Comparison of ENCODE assay signal across 11 cellular contexts in the genomic region with DNA sequence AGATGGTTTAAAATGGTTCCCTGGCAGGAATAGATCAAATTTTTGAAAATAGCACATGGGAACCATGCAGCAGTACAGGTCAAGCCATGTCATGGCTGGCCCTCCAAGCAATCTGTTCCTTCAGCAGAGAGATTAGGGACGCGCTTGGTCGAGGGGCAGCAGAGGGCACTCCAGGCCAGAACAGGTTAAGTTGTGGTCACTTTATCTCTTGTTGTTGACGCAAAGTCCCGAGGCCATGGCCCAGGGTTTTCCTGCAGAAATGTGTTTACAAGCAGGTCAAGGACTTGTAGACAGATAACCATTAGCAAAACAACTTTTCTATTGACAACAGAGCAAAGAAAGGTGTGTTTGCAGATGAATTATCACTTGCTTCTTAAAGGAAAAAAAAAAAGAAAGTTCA.
DNase-seq lines count a peak whose midpoint lies in the region; ATAC-seq, FAIRE-seq and TF ChIP-seq lines count a peak whose summit lies in the region.
"Had no signal": no experiment of that assay in that cellular context is flagged by ENCODE, and none has a peak within 500 bp of the region (broad histone marks: within the 10 kb centered on the region; RNA-seq: fewer than 3 reads in every experiment).

No MANE protein-coding gene starts in this region.

- dilution Hi-C loops in endothelial cell of umbilical vein (cut with MboI; ENCODE audit: extremely low pct_ligation_motif_present, low sequenced_read_pairs) = no loop called here

- no peaks in the 10 kb centered on the region for H3K36me3 Mint-ChIP-seq in neural progenitor cell
- H3K36me3 Mint-ChIP-seq: brain, T-cell had no signal

- H3K27me3 Mint-ChIP-seq in neural progenitor cell (ENCODE audit: insufficient read depth, low read depth) = peaks cover 4% of the 10 kb centered on the region

- H2AFZ ChIP-seq in endothelial cell of umbilical vein (ENCODE audit: low read depth, low read length) (no peak overlapping the region), neural progenitor cell (replicated peaks) (no peak overlapping the region)

- H3K4me1 ChIP-seq in endothelial cell of umbilical vein (ENCODE audit: control insufficient read depth, extremely low read depth, insufficient read depth, low read length) (peaks cover 10% of the 10 kb centered on the region), neural progenitor cell (peaks cover 29% of the 10 kb centered on the region), transverse colon (no peaks in the 10 kb centered on the region)

- H3K9me1 ChIP-seq in endothelial cell of umbilical vein (replicated peaks; ENCODE audit: control insufficient read depth, extremely low read depth, insufficient read depth, low read length) = no peaks in the 10 kb centered on the region

- H3K9me3 ChIP-seq in endothelial cell of umbilical vein (replicated peaks; ENCODE audit: control insufficient read depth, insufficient read depth, low read length) = no peaks in the 10 kb centered on the region
- no peaks in the 10 kb centered on the region for H3K9me3 ChIP-seq in neural progenitor cell (ENCODE audit: low read depth)
- H3K9me3 ChIP-seq in transverse colon = no peaks in the 10 kb centered on the region

- H3K4me3 Mint-ChIP-seq in neural progenitor cell = no peak overlapping the region
- H3K4me3 Mint-ChIP-seq: T-cell had no signal

- peak overlapping the region; percentile 61 for H3K27ac Mint-ChIP-seq in neural progenitor cell
- H3K27ac Mint-ChIP-seq: T-cell had no signal

- POLR2A ChIA-PET in endothelial cell of umbilical vein (lab: Charles Lee) = no interaction called here

- intact Hi-C loops in endothelial cell of umbilical vein (cut with micrococcal nuclease) = loop anchor here (1.0 kb wide), 1 partner anchor 565 kb away; no protein-coding TSS in a partner anchor
- intact Hi-C loops in transverse colon (cut with DNase I; ENCODE audit: low total_unique reads) = no loop called here

- 18 to 53% methylated on average over 2 to 5 of the region's 5 CpGs for WGBS in transverse colon (ENCODE audit: low coverage in 1 of 2), 2 donors

- DNase-seq in GM10266 (ENCODE audit: extremely low spot score) = no peak
- peak; percentile 23 for DNase-seq in NCI-H460 (ENCODE audit: extremely low read depth, low read depth)
- peak; percentile 23 for DNase-seq in endothelial cell of umbilical vein (ENCODE audit: low read depth, low spot score)
- DNase-seq in neural progenitor cell (ENCODE audit: low spot score) = peak; percentile 81
- DNase-seq in activated effector memory CD4-positive, alpha-beta T cell treated with anti-CD3 and anti-CD28 coated beads, Interleukin-2, amount 50 U/mL, for 16 hours = no peak
- no peak for DNase-seq in transverse colon
- DNase-seq: GF-D8, T-cell had no signal

- in situ Hi-C loops in transverse colon (cut with MboI; ENCODE audit: low pct_ligation_motif_present in 1 of 4, low pct_unique_long_range_greater_than_20kb in 1 of 4, low sequenced_read_pairs in 3 of 4) = no loop called here

- no peak for TF ChIP-seq EP300 in transverse colon (IDR thresholded peaks at IDR 0.05; ENCODE audit: low read depth)

- H3K4me3 ChIP-seq in endothelial cell of umbilical vein (replicated peaks in 1 of 3; ENCODE audit: insufficient read depth in 1 of 3, low read depth in 1 of 3, low read length in 3 of 3) (no peak overlapping the region), neural progenitor cell (no peak overlapping the region), transverse colon (no peak overlapping the region)

- peaks cover 28% of the 10 kb centered on the region for H3K4me1 Mint-ChIP-seq in neural progenitor cell

- TF ChIP-seq CTCF in GM10266 (IDR thresholded peaks at IDR 0.05; ENCODE audit: control insufficient read depth, insufficient read depth, low read depth, missing control alignments) (peak; percentile 28), endothelial cell of umbilical vein (IDR thresholded peaks at IDR 0.05; ENCODE audit: extremely low read depth in 1 of 2, insufficient read depth in 1 of 2, low read depth in 1 of 2, low read length in 2 of 2) (no peak), neural progenitor cell (IDR thresholded peaks at IDR 0.05) (peak; percentile 75), transverse colon (IDR thresholded peaks at IDR 0.05) (no peak)

- peaks cover 22% of the 10 kb centered on the region for H3F3A ChIP-seq in neural progenitor cell (ENCODE audit: low read depth)

- H4K20me1 ChIP-seq in endothelial cell of umbilical vein (replicated peaks; ENCODE audit: control insufficient read depth, extremely low read depth, insufficient read depth, low read length) (no peaks in the 10 kb centered on the region), neural progenitor cell (ENCODE audit: low read depth) (no peaks in the 10 kb centered on the region)

- H3K27ac ChIP-seq in endothelial cell of umbilical vein (ENCODE audit: insufficient read depth, low read depth, low read length) (no peak overlapping the region), neural progenitor cell (no peak overlapping the region), transverse colon (no peak overlapping the region)

- CTCF ChIA-PET in endothelial cell of umbilical vein (lab: Charles Lee) = no interaction called here

- no peaks in the 10 kb centered on the region for H3K27me3 ChIP-seq in endothelial cell of umbilical vein (ENCODE audit: control insufficient read depth in 2 of 2, insufficient read depth in 2 of 2, low read length in 2 of 2)
- no peaks in the 10 kb centered on the region for H3K27me3 ChIP-seq in neural progenitor cell
- H3K27me3 ChIP-seq in transverse colon = no peaks in the 10 kb centered on the region

- H3K4me2 ChIP-seq in endothelial cell of umbilical vein (ENCODE audit: insufficient read depth, low read length) = no peak overlapping the region
- H3K4me2 ChIP-seq in neural progenitor cell = peak overlapping the region; percentile 12

- H3K9ac ChIP-seq in endothelial cell of umbilical vein (replicated peaks; ENCODE audit: extremely low read depth, insufficient read depth, low read length) (no peak overlapping the region), neural progenitor cell (no peak overlapping the region)

- BruUV-seq in endothelial cell of umbilical vein (replicated peaks; lab: Mats Ljungman, UMichigan) = no TSS peak

- H3K79me2 ChIP-seq in endothelial cell of umbilical vein (ENCODE audit: control insufficient read depth, insufficient read depth, low read length) (no peaks in the 10 kb centered on the region), neural progenitor cell (ENCODE audit: low read depth) (no peaks in the 10 kb centered on the region)

- FAIRE-seq in endothelial cell of umbilical vein (lab: Jason Lieb, UNC) = no peak
- FAIRE-seq: GM19239 had no signal

- no peak for TF ChIP-seq POLR2A in endothelial cell of umbilical vein (IDR thresholded peaks at IDR 0.05; ENCODE audit: low read depth, low read length)
- TF ChIP-seq POLR2A in transverse colon (IDR thresholded peaks at IDR 0.05) = no peak

- H3K36me3 ChIP-seq in endothelial cell of umbilical vein (ENCODE audit: control insufficient read depth in 2 of 2, extremely low read depth in 1 of 2, insufficient read depth in 2 of 2, low read length in 2 of 2) (no peaks in the 10 kb centered on the region), neural progenitor cell (peaks cover 6% of the 10 kb centered on the region), transverse colon (no peaks in the 10 kb centered on the region)

- no peaks in the 10 kb centered on the region for H3K9me3 Mint-ChIP-seq in neural progenitor cell
- H3K9me3 Mint-ChIP-seq: T-cell had no signal

- ATAC-seq in HG02642 (IDR thresholded peaks at IDR 0.05; ENCODE audit: poor library complexity, unreplicated experiment) = no peak
- ATAC-seq: T-cell had no signal

TF ChIP-seq in endothelial cell of umbilical vein, 7 proteins besides CTCF, POLR2A, EP300 and RAD21:
- TF ChIP-seq, protein P1, sequence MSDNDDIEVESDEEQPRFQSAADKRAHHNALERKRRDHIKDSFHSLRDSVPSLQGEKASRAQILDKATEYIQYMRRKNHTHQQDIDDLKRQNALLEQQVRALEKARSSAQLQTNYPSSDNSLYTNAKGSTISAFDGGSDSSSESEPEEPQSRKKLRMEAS (IDR thresholded peaks at IDR 0.05; ENCODE audit: insufficient read depth, insufficient read length) = no peak
- TF ChIP-seq GATA2 (IDR thresholded peaks at IDR 0.05; ENCODE audit: insufficient read depth, insufficient read length, low read depth, low read length) = no peak
- no peak for TF ChIP-seq MYC (IDR thresholded peaks at IDR 0.05; ENCODE audit: low read depth, low read length)
- TF ChIP-seq JUN (IDR thresholded peaks at IDR 0.05; ENCODE audit: borderline replicate concordance, insufficient read depth, insufficient read length, low read depth) = no peak
- no peak for TF ChIP-seq EZH2 (IDR thresholded peaks at IDR 0.05; ENCODE audit: borderline replicate concordance, low read depth, low read length, severe bottlenecking)
- TF ChIP-seq POLR2AphosphoS5 (IDR thresholded peaks at IDR 0.05; ENCODE audit: insufficient read depth, low read depth, low read length) = no peak
- no peak for TF ChIP-seq FOS (IDR thresholded peaks at IDR 0.05; ENCODE audit: borderline replicate concordance, insufficient read depth, low read length)

Comparison
In these comparisons a context has a peak if more than half of its experiments do, and no peak if none do; other contexts are left out.
1. DNase-seq: peak in NCI-H460 (single experiment), endothelial cell of umbilical vein (single experiment) and neural progenitor cell (single experiment); none in GM10266 (single experiment), activated effector memory CD4-positive, alpha-beta T cell treated with anti-CD3 and anti-CD28 coated beads, Interleukin-2, amount 50 U/mL, for 16 hours (single experiment) and transverse colon (single experiment).
2. CTCF ChIP-seq: peak in GM10266 (single experiment) and neural progenitor cell (single experiment); none in endothelial cell of umbilical vein (0 of 2) and transverse colon (0 of 5).